Comparison of ENCODE assay signal across 1 cellular context in the genomic region with DNA sequence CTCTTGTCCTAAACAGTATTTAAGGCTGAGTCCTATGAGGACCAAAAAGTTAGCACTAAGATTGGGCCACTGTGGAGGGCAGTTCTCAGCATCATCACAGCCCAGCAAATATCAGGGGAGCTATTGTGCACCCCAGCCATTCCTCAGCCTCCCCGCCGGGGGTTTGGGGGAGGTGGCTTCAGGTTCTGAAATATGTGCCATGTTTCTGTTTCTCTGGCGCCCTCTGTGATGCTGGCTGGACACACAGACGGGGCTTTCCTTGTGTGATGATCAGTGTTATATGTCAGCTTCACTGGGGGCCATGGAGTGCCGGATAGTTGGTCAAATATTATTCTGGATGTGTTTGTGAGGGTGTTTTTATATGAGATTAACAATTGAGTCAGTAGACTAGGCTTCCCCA.
TF ChIP-seq lines count a peak whose summit lies in the region.

No MANE protein-coding gene starts in this region.

TF ChIP-seq in GM23338, 12 proteins besides CTCF, POLR2A, EP300 and RAD21 (continued from another document):
- TF ChIP-seq, protein P1, sequence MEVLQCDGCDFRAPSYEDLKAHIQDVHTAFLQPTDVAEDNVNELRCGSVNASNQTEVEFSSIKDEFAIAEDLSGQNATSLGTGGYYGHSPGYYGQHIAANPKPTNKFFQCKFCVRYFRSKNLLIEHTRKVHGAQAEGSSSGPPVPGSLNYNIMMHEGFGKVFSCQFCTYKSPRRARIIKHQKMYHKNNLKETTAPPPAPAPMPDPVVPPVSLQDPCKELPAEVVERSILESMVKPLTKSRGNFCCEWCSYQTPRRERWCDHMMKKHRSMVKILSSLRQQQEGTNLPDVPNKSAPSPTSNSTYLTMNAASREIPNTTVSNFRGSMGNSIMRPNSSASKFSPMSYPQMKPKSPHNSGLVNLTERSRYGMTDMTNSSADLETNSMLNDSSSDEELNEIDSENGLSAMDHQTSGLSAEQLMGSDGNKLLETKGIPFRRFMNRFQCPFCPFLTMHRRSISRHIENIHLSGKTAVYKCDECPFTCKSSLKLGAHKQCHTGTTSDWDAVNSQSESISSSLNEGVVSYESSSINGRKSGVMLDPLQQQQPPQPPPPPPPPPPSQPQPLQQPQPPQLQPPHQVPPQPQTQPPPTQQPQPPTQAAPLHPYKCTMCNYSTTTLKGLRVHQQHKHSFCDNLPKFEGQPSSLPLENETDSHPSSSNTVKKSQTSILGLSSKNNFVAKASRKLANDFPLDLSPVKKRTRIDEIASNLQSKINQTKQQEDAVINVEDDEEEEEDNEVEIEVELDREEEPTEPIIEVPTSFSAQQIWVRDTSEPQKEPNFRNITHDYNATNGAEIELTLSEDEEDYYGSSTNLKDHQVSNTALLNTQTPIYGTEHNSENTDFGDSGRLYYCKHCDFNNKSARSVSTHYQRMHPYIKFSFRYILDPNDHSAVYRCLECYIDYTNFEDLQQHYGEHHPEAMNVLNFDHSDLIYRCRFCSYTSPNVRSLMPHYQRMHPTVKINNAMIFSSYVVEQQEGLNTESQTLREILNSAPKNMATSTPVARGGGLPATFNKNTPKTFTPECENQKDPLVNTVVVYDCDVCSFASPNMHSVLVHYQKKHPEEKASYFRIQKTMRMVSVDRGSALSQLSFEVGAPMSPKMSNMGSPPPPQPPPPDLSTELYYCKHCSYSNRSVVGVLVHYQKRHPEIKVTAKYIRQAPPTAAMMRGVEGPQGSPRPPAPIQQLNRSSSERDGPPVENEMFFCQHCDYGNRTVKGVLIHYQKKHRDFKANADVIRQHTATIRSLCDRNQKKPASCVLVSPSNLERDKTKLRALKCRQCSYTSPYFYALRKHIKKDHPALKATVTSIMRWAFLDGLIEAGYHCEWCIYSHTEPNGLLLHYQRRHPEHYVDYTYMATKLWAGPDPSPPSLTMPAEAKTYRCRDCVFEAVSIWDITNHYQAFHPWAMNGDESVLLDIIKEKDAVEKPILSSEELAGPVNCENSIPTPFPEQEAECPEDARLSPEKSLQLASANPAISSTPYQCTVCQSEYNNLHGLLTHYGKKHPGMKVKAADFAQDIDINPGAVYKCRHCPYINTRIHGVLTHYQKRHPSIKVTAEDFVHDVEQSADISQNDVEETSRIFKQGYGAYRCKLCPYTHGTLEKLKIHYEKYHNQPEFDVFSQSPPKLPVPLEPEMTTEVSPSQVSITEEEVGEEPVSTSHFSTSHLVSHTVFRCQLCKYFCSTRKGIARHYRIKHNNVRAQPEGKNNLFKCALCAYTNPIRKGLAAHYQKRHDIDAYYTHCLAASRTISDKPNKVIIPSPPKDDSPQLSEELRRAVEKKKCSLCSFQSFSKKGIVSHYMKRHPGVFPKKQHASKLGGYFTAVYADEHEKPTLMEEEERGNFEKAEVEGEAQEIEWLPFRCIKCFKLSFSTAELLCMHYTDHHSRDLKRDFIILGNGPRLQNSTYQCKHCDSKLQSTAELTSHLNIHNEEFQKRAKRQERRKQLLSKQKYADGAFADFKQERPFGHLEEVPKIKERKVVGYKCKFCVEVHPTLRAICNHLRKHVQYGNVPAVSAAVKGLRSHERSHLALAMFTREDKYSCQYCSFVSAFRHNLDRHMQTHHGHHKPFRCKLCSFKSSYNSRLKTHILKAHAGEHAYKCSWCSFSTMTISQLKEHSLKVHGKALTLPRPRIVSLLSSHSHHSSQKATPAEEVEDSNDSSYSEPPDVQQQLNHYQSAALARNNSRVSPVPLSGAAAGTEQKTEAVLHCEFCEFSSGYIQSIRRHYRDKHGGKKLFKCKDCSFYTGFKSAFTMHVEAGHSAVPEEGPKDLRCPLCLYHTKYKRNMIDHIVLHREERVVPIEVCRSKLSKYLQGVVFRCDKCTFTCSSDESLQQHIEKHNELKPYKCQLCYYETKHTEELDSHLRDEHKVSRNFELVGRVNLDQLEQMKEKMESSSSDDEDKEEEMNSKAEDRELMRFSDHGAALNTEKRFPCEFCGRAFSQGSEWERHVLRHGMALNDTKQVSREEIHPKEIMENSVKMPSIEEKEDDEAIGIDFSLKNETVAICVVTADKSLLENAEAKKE (CRISPR knock-in tag; IDR thresholded peaks at IDR 0.05), result no peak
